Comparison of ENCODE assay signal across 21 cellular contexts in the genomic region with DNA sequence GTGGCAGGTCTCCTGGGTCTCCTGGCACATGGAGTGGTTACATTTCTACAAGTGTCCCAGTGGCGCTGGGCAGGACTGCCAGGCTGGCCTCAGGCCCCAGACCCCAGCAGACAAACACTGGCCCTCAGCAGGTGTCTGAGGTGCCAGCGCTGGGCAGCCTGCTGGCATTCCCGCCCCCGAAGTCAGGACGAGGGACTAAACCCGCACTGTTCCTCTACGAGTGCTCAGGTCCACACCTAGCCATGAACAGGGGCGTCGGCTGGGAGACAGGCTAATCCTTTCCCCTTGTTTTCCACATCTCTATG. TPM values are rescaled to one million over a fixed set of nuclear protein-coding genes. Genes with fewer than 3 reads are reported as not detected.
DNase-seq lines count a peak whose midpoint lies in the region; ATAC-seq lines count a peak whose summit lies in the region.
"Had no signal": no experiment of that assay in that cellular context is flagged by ENCODE, and none has a peak within 500 bp of the region (broad histone marks: within the 10 kb centered on the region; RNA-seq: fewer than 3 reads in every experiment).

No MANE protein-coding gene starts in this region.

- H2BK120ac ChIP-seq in mesenchymal stem cell (ENCODE audit: low read depth, low read length) = no peak overlapping the region

- 92% methylated on average over 7 of the region's 9 CpGs for WGBS in mesenchymal stem cell
- 89% methylated on average over 9 of the region's 9 CpGs for WGBS in thymus

- peaks cover 3% of the 10 kb centered on the region for H3K27me3 Mint-ChIP-seq in activated naive CD8-positive, alpha-beta T cell treated with anti-CD3 and anti-CD28 coated beads, Interleukin-2, amount 10 ng/mL, durations not matched to agents 7 days and 5 days
- H3K27me3 Mint-ChIP-seq: activated CD8-positive, alpha-beta T cell treated with anti-CD3 and anti-CD28 coated beads for 36 hours had no signal

- H3K27ac Mint-ChIP-seq in activated naive CD8-positive, alpha-beta T cell treated with anti-CD3 and anti-CD28 coated beads, Interleukin-2, amount 10 ng/mL, durations not matched to agents 7 days and 5 days = no peak overlapping the region
- H3K27ac Mint-ChIP-seq: activated CD8-positive, alpha-beta T cell treated with anti-CD3 and anti-CD28 coated beads for 36 hours; activated T-helper 17 cell treated with anti-CD3 and anti-CD28 coated beads, Interleukin-2, amount 50 U/mL, for 72 hours; CD4-positive, alpha-beta memory T cell; stimulated activated memory B cell treated with anti-CD40 and anti-IgM and Interleukin-4, amounts not matched to agents 10 μg/mL and 1 μg/mL and 100 μg/mL, for 72 hours had no signal

- H3K27me3 ChIP-seq in mesenchymal stem cell (ENCODE audit: control insufficient read depth in 1 of 2, insufficient read depth in 1 of 2, low read length in 2 of 2) = no peaks in the 10 kb centered on the region
- H3K27me3 ChIP-seq in thymus (ENCODE audit: control insufficient read depth, insufficient read depth) = no peaks in the 10 kb centered on the region
- H3K27me3 ChIP-seq: uterus had no signal

- DNase-seq in activated gamma-delta T cell treated with Interleukin-2 at 50 U/mL for 16 hours (peak; percentile 1), activated gamma-delta T cell (lab: John Stamatoyannopoulos, UW) (no peak), mesenchymal stem cell (no peak), NCI-H2196 treated with DMSO at 0.1 percent for 48 hours (lab: John Stamatoyannopoulos, UW; ENCODE audit: unreplicated experiment) (no peak), inferior parietal cortex (ENCODE audit: extremely low spot score) (no peak), NCI-H187 (lab: John Stamatoyannopoulos, UW) (no peak)
- DNase-seq in activated naive CD8-positive, alpha-beta T cell treated with anti-CD3 and anti-CD28 coated beads, Interleukin-2, amount 10 ng/mL, durations not matched to agents 7 days and 5 days = peak; percentile 31
- DNase-seq: activated CD8-positive, alpha-beta T cell treated with anti-CD3 and anti-CD28 coated beads for 36 hours; CD4-positive, alpha-beta memory T cell; foreskin keratinocyte; naive B cell; NCI-H1105; NCI-H2171; NCI-H774; stimulated activated CD4-positive, alpha-beta T cell treated with anti-CD3 and anti-CD28 coated beads, Interleukin-12 subunit alpha, Interleukin-12 subunit beta, amount 100 ng/mL, for 4 hours had no signal

- H3K14ac ChIP-seq in mesenchymal stem cell (ENCODE audit: low read length in 2 of 2) = no peak overlapping the region

- H3K36me3 ChIP-seq in mesenchymal stem cell (ENCODE audit: control insufficient read depth in 1 of 2, insufficient read depth in 2 of 2, low read depth in 1 of 2, low read length in 2 of 2) (peaks cover 0 to 78% of the 10 kb centered on the region in 2 experiments), thymus (ENCODE audit: control insufficient read depth, insufficient read depth) (no peaks in the 10 kb centered on the region)
- H3K36me3 ChIP-seq: uterus had no signal

- no peak overlapping the region for H2BK5ac ChIP-seq in mesenchymal stem cell (ENCODE audit: low read depth, low read length, poor library complexity, severe bottlenecking)

- H3K18ac ChIP-seq in mesenchymal stem cell (ENCODE audit: low read depth in 1 of 2, low read length in 2 of 2) = no peak overlapping the region

- no peak overlapping the region for H3K9ac ChIP-seq in mesenchymal stem cell (ENCODE audit: low read length)

- H3K27ac ChIP-seq in mesenchymal stem cell (ENCODE audit: low read length, poor library complexity, severe bottlenecking) (no peak overlapping the region), thymus (ENCODE audit: low read depth) (peak overlapping the region; percentile 46)
- H3K27ac ChIP-seq: foreskin keratinocyte, psoas muscle had no signal

- H2AK5ac ChIP-seq in mesenchymal stem cell (ENCODE audit: low read length, severe bottlenecking) = no peak overlapping the region

- POLR2A ChIA-PET in activated naive CD8-positive, alpha-beta T cell treated with anti-CD3 and anti-CD28 coated beads, Interleukin-2, amount 10 ng/mL, durations not matched to agents 7 days and 5 days (lab: Charles Lee) = no interaction called here

- H3K4me2 ChIP-seq in mesenchymal stem cell (ENCODE audit: low read length, poor library complexity, severe bottlenecking) = no peak overlapping the region

- no peak overlapping the region for H4K8ac ChIP-seq in mesenchymal stem cell (ENCODE audit: low read length)

- H3K4me3 Mint-ChIP-seq in activated naive CD8-positive, alpha-beta T cell treated with anti-CD3 and anti-CD28 coated beads, Interleukin-2, amount 10 ng/mL, durations not matched to agents 7 days and 5 days = no peak overlapping the region
- H3K4me3 Mint-ChIP-seq: activated CD8-positive, alpha-beta T cell treated with anti-CD3 and anti-CD28 coated beads for 36 hours; activated T-helper 17 cell treated with anti-CD3 and anti-CD28 coated beads, Interleukin-2, amount 50 U/mL, for 72 hours; CD4-positive, alpha-beta memory T cell; naive B cell; stimulated activated memory B cell treated with anti-CD40 and anti-IgM and Interleukin-4, amounts not matched to agents 10 μg/mL and 1 μg/mL and 100 μg/mL, for 72 hours had no signal

- no peaks in the 10 kb centered on the region for H3K36me3 Mint-ChIP-seq in activated naive CD8-positive, alpha-beta T cell treated with anti-CD3 and anti-CD28 coated beads, Interleukin-2, amount 10 ng/mL, durations not matched to agents 7 days and 5 days
- H3K36me3 Mint-ChIP-seq: CD4-positive, alpha-beta memory T cell; stimulated activated memory B cell treated with anti-CD40 and anti-IgM and Interleukin-4, amounts not matched to agents 10 μg/mL and 1 μg/mL and 100 μg/mL, for 72 hours had no signal

- H2BK15ac ChIP-seq in mesenchymal stem cell (ENCODE audit: low read depth, poor library complexity, severe bottlenecking) = no peak overlapping the region

- H3K23ac ChIP-seq in mesenchymal stem cell (ENCODE audit: low read length in 2 of 2) = no peak overlapping the region

- no peak overlapping the region for H3K4ac ChIP-seq in mesenchymal stem cell (ENCODE audit: low read depth in 1 of 2, low read length in 2 of 2)

- no peak for ATAC-seq in activated naive CD8-positive, alpha-beta T cell treated with anti-CD3 and anti-CD28 coated beads, Interleukin-2, amount 10 ng/mL, durations not matched to agents 7 days and 5 days (ENCODE audit: low read depth)
- ATAC-seq: activated T-helper 17 cell treated with anti-CD3 and anti-CD28 coated beads, Interleukin-2, amount 50 U/mL, for 72 hours; foreskin keratinocyte; HCT116; stimulated activated memory B cell treated with anti-CD40 and anti-IgM and Interleukin-4, amounts not matched to agents 10 μg/mL and 1 μg/mL and 100 μg/mL, for 72 hours had no signal

- no peak overlapping the region for H2AFZ ChIP-seq in mesenchymal stem cell (ENCODE audit: low read depth, low read length)

- H3K9me3 ChIP-seq in mesenchymal stem cell (ENCODE audit: control insufficient read depth, low read length) (peaks cover 3% of the 10 kb centered on the region), thymus (ENCODE audit: control insufficient read depth) (no peaks in the 10 kb centered on the region)
- H3K9me3 ChIP-seq: psoas muscle, uterus had no signal

- H2BK12ac ChIP-seq in mesenchymal stem cell (ENCODE audit: low read length in 2 of 2) = no peak overlapping the region

- H3K4me1 Mint-ChIP-seq in activated naive CD8-positive, alpha-beta T cell treated with anti-CD3 and anti-CD28 coated beads, Interleukin-2, amount 10 ng/mL, durations not matched to agents 7 days and 5 days = peaks cover 18% of the 10 kb centered on the region

- H4K91ac ChIP-seq in mesenchymal stem cell (ENCODE audit: low read length) = peak overlapping the region; percentile 52

- peaks cover under 1% of the 10 kb centered on the region for H3K9me3 Mint-ChIP-seq in activated naive CD8-positive, alpha-beta T cell treated with anti-CD3 and anti-CD28 coated beads, Interleukin-2, amount 10 ng/mL, durations not matched to agents 7 days and 5 days

- no peak overlapping the region for H3K4me3 ChIP-seq in mesenchymal stem cell (ENCODE audit: insufficient read depth in 1 of 2, low read depth in 1 of 2, low read length in 2 of 2)
- no peak overlapping the region for H3K4me3 ChIP-seq in thymus (ENCODE audit: low read length)
- H3K4me3 ChIP-seq: psoas muscle, uterus had no signal

- H3K79me1 ChIP-seq in mesenchymal stem cell (replicated peaks; ENCODE audit: low read length, poor library complexity, severe bottlenecking) = no peaks in the 10 kb centered on the region

- peaks cover 26% of the 10 kb centered on the region for H3K4me1 ChIP-seq in mesenchymal stem cell (ENCODE audit: control insufficient read depth, insufficient read depth, low read depth, low read length)
- peaks cover 37% of the 10 kb centered on the region for H3K4me1 ChIP-seq in thymus (ENCODE audit: control insufficient read depth, insufficient read depth, low read length)
- H3K4me1 ChIP-seq: foreskin keratinocyte, uterus had no signal

RNA-seq across cellular contexts. Expression of gene SNED1, which starts 12.8 kb away (rescaled TPM):
- total RNA-seq in activated naive CD8-positive, alpha-beta T cell treated with anti-CD3 and anti-CD28 coated beads, Interleukin-2, amount 10 ng/mL, durations not matched to agents 7 days and 5 days = 10 to 100 TPM; 14.5 to 18.7 TPM
- polyA plus RNA-seq in mesenchymal stem cell (2013, experiment 1 of 2) = 3.7 TPM
- polyA plus RNA-seq in mesenchymal stem cell (2013, experiment 2 of 2) = 3.7 TPM
- 3.2 TPM for polyA plus RNA-seq in thymus
- total RNA-seq: foreskin keratinocyte had no signal
- polyA plus RNA-seq: foreskin keratinocyte had no signal

Comparison
In these comparisons a context has a peak if more than half of its experiments do, and no peak if none do; other contexts are left out.
1. DNase-seq: peak in activated gamma-delta T cell treated with Interleukin-2 at 50 U/mL for 16 hours (single experiment) and activated naive CD8-positive, alpha-beta T cell treated with anti-CD3 and anti-CD28 coated beads, Interleukin-2, amount 10 ng/mL, durations not matched to agents 7 days and 5 days (single experiment); none in activated gamma-delta T cell (single experiment), mesenchymal stem cell (single experiment), NCI-H2196 treated with DMSO at 0.1 percent for 48 hours (single experiment), inferior parietal cortex (single experiment) and NCI-H187 (0 of 2).